In the genomic region with DNA sequence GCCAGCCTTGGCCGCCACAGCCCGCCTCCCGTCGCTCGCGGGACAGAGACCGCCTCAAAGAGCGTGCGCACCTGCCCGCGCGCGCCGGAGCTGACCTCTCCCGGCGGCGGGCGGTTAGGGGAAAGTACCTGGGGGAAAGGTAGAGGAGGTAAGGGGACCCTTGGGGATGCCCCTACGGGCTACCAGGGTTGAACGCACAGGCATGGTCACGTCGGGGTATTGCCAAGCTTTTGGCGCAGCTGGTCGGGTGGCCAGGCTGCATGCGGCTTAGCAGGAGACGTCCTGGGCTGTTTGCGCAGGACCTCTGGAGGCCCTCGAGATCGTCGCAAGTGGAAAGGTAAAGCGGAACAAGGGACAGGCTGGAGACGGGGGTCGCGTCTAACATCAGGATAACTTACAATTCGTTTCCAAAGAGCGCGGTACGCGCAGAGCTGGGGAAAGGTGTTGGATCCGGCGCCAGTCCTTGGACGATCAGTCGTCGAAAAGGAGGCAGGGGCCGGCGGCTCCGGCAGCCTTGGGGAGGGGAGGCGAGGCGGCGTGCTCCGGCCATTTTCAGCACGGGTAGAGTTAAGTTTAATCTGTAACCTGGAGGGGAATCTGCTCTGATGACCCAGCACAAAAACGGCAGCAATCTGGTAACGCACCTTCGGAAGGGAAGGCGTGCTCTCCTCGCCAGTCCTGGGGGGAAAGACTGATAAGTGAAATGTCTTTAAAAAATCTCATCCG, we compare ENCODE assay signal across 1 cellular context.
TF ChIP-seq lines count a peak whose summit lies in the region.

No MANE protein-coding gene starts in this region.

TF ChIP-seq in GM12878, 131 proteins besides CTCF, POLR2A, EP300 and RAD21:
- TF ChIP-seq ZZZ3 (IDR thresholded peaks at IDR 0.05; ENCODE audit: control insufficient read depth, insufficient read length, low read depth), result no peak
- TF ChIP-seq, protein P1, sequence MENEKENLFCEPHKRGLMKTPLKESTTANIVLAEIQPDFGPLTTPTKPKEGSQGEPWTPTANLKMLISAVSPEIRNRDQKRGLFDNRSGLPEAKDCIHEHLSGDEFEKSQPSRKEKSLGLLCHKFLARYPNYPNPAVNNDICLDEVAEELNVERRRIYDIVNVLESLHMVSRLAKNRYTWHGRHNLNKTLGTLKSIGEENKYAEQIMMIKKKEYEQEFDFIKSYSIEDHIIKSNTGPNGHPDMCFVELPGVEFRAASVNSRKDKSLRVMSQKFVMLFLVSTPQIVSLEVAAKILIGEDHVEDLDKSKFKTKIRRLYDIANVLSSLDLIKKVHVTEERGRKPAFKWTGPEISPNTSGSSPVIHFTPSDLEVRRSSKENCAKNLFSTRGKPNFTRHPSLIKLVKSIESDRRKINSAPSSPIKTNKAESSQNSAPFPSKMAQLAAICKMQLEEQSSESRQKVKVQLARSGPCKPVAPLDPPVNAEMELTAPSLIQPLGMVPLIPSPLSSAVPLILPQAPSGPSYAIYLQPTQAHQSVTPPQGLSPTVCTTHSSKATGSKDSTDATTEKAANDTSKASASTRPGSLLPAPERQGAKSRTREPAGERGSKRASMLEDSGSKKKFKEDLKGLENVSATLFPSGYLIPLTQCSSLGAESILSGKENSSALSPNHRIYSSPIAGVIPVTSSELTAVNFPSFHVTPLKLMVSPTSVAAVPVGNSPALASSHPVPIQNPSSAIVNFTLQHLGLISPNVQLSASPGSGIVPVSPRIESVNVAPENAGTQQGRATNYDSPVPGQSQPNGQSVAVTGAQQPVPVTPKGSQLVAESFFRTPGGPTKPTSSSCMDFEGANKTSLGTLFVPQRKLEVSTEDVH (IDR thresholded peaks at IDR 0.05; ENCODE audit: low read depth, partially characterized antibody), result no peak
- TF ChIP-seq MEF2B (IDR thresholded peaks at IDR 0.05; ENCODE audit: partially characterized antibody, poor library complexity, severe bottlenecking), result no peak
- TF ChIP-seq CHD2 (IDR thresholded peaks at IDR 0.05; ENCODE audit: borderline replicate concordance, low read depth, low read length), result no peak
- TF ChIP-seq HDAC6 (IDR thresholded peaks at IDR 0.05; ENCODE audit: unreplicated experiment), result peak; percentile 44
